9 cellular contexts compared by ENCODE assay signal in the genomic region with DNA sequence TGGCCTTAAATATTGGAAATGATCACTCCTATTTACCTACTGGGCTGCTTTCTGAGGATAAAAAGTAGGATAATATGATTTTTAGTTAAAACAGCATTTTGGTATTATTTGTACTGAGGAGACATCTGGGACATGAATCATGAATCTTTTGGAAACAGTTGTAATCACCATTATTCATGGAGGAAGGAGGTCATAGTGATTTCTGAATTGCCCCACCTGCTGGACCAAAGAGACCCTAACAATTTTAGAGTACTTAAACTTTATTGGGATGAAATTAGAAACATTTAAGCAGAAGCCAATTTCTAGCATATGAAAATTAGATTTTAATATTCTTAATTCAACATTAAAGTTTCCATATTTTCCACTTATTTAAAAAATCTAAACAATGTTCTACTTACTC.
A peak's percentile ranks its signal among the peaks of the same experiment; 100 is the strongest.
DNase-seq lines count a peak whose midpoint lies in the region; ATAC-seq and TF ChIP-seq lines count a peak whose summit lies in the region.
"Had no signal": no experiment of that assay in that cellular context is flagged by ENCODE, and none has a peak within 500 bp of the region (broad histone marks: within the 10 kb centered on the region; RNA-seq: fewer than 3 reads in every experiment).

No MANE protein-coding gene starts in this region.

- H3K23me2 ChIP-seq in H9 (ENCODE audit: insufficient read length, low read depth, low read length, poor library complexity, severe bottlenecking) = no peaks in the 10 kb centered on the region

- H3K27ac ChIP-seq in A673 (ENCODE audit: low read depth, low read length, poor library complexity, severe bottlenecking) = no peak overlapping the region
- no peak overlapping the region for H3K27ac ChIP-seq in H9 (ENCODE audit: insufficient read length, low read depth, low read length)

- no peak overlapping the region for H2BK5ac ChIP-seq in H9 (ENCODE audit: insufficient read length, low read length)

- no TSS peak for BruUV-seq in A673 (replicated peaks; lab: Mats Ljungman, UMichigan)

- H3K56ac ChIP-seq in H9 (ENCODE audit: insufficient read length, low read depth, low read length) = no peak overlapping the region

- no peak overlapping the region for H2BK12ac ChIP-seq in H9 (ENCODE audit: insufficient read length, low read depth, low read length)

- H3K27me3 Mint-ChIP-seq in H9 (ENCODE audit: low read depth) = no peaks in the 10 kb centered on the region
- no peaks in the 10 kb centered on the region for H3K27me3 Mint-ChIP-seq in activated naive CD8-positive, alpha-beta T cell treated with anti-CD3 and anti-CD28 coated beads, Interleukin-2, amount 50 U/mL, for 24 hours

- no peak overlapping the region for H3T11ph ChIP-seq in H9 (ENCODE audit: low read length)

- H2BK20ac ChIP-seq in H9 (ENCODE audit: low read depth, low read length, poor library complexity, severe bottlenecking) = no peak overlapping the region

- intact Hi-C loops in A673 (cut with micrococcal nuclease; ENCODE audit: unreplicated experiment) = loop anchor here (10.0 kb wide), 1 partner anchor 458 kb away; no protein-coding TSS in a partner anchor

- H3K4me1 Mint-ChIP-seq in H9 = no peaks in the 10 kb centered on the region
- no peaks in the 10 kb centered on the region for H3K4me1 Mint-ChIP-seq in activated naive CD8-positive, alpha-beta T cell treated with anti-CD3 and anti-CD28 coated beads, Interleukin-2, amount 50 U/mL, for 24 hours

- H4K91ac ChIP-seq in H9 (ENCODE audit: insufficient read length, low read depth, low read length) = no peak overlapping the region

- no peak overlapping the region for H3K4me2 ChIP-seq in H9 (ENCODE audit: insufficient read depth, insufficient read length, low read length)

- no peak overlapping the region for H3K4ac ChIP-seq in H9 (ENCODE audit: low read depth, low read length)

- H2AK5ac ChIP-seq in H9 (ENCODE audit: insufficient read length, low read length) = no peak overlapping the region

- no peak overlapping the region for H3K18ac ChIP-seq in H9 (ENCODE audit: insufficient read length, low read depth, low read length)

- H3K9ac ChIP-seq in H9 (ENCODE audit: extremely low read depth, insufficient read length, low read length) = no peak overlapping the region

- no peaks in the 10 kb centered on the region for H4K20me1 ChIP-seq in H9 (ENCODE audit: control insufficient read depth, insufficient read depth, insufficient read length)

- CTCF ChIA-PET in A673 (lab: Charles Lee) = no interaction called here

- H3K4me1 ChIP-seq in A673 (ENCODE audit: insufficient read depth, low read length, poor library complexity, severe bottlenecking) = no peaks in the 10 kb centered on the region
- no peaks in the 10 kb centered on the region for H3K4me1 ChIP-seq in H9 (ENCODE audit: insufficient read depth, low read length)

- H3K27me3 ChIP-seq in A673 (replicated peaks; ENCODE audit: insufficient read depth, low read depth, low read length, poor library complexity) (no peaks in the 10 kb centered on the region), H9 (ENCODE audit: insufficient read depth, low read length) (no peaks in the 10 kb centered on the region)

- no peak overlapping the region for H2BK120ac ChIP-seq in H9 (ENCODE audit: low read depth, low read length, poor library complexity, severe bottlenecking)

- no peak for ATAC-seq in GM21723 (IDR thresholded peaks at IDR 0.05; ENCODE audit: unreplicated experiment)
- ATAC-seq in activated naive CD8-positive, alpha-beta T cell treated with anti-CD3 and anti-CD28 coated beads, Interleukin-2, amount 50 U/mL, for 24 hours = no peak

- no peak overlapping the region for H3K4me3 Mint-ChIP-seq in H9
- H3K4me3 Mint-ChIP-seq in activated naive CD8-positive, alpha-beta T cell treated with anti-CD3 and anti-CD28 coated beads, Interleukin-2, amount 50 U/mL, for 24 hours = no peak overlapping the region

- TF ChIP-seq CTCF in A673 (conservative IDR thresholded peaks at IDR 0.05; ENCODE audit: low read depth, low read length) = peak; percentile 58
- TF ChIP-seq CTCF in H9 (conservative IDR thresholded peaks at IDR 0.05) = peak; percentile 64

- in situ Hi-C loops in SK-MEL-5 (cut with HindIII; ENCODE audit: low pct_unique_long_range_greater_than_20kb, low sequenced_read_pairs) = no loop called here

- H2BK15ac ChIP-seq in H9 (ENCODE audit: low read depth, low read length) = no peak overlapping the region

- H4K5ac ChIP-seq in H9 (ENCODE audit: insufficient read length, low read depth, low read length) = no peak overlapping the region

- no peaks in the 10 kb centered on the region for H3K36me3 ChIP-seq in A673 (ENCODE audit: insufficient read depth, low read length, poor library complexity, severe bottlenecking)

- H3K23ac ChIP-seq in H9 (ENCODE audit: insufficient read length, low read depth, low read length) = no peak overlapping the region

- H3K4me3 ChIP-seq in A673 (ENCODE audit: low read depth, low read length, poor library complexity, severe bottlenecking) = no peak overlapping the region

- no peak overlapping the region for H4K8ac ChIP-seq in H9 (replicated peaks; ENCODE audit: insufficient read length, low read depth, low read length)

- H3K79me1 ChIP-seq in H9 (ENCODE audit: insufficient read depth, low read depth, low read length, poor library complexity, severe bottlenecking) = no peaks in the 10 kb centered on the region

- H3K9me3 Mint-ChIP-seq in H9 = no peaks in the 10 kb centered on the region
- peaks cover 9% of the 10 kb centered on the region for H3K9me3 Mint-ChIP-seq in activated naive CD8-positive, alpha-beta T cell treated with anti-CD3 and anti-CD28 coated beads, Interleukin-2, amount 50 U/mL, for 24 hours

- POLR2A ChIA-PET in A673 (lab: Charles Lee; ENCODE audit: low non-redundant PET) = no interaction called here

- H3K79me2 ChIP-seq in H9 (ENCODE audit: insufficient read depth, low read length) = no peaks in the 10 kb centered on the region

- no peak overlapping the region for H2AFZ ChIP-seq in H9 (ENCODE audit: low read length)

- H3K9me3 ChIP-seq in A673 (ENCODE audit: low read depth, low read length, poor library complexity, severe bottlenecking) = no peaks in the 10 kb centered on the region
- H3K9me3 ChIP-seq in H9 (ENCODE audit: control insufficient read depth, low read depth, low read length) = no peaks in the 10 kb centered on the region

- H3K14ac ChIP-seq in H9 (ENCODE audit: insufficient read depth, low read length) = no peak overlapping the region

- no peak overlapping the region for H3K27ac Mint-ChIP-seq in H9
- no peak overlapping the region for H3K27ac Mint-ChIP-seq in activated naive CD8-positive, alpha-beta T cell treated with anti-CD3 and anti-CD28 coated beads, Interleukin-2, amount 50 U/mL, for 24 hours

- DNase-seq in A673 (ENCODE audit: low spot score) (peak; percentile 51), H9 (no peak), SK-MEL-5 (ENCODE audit: low read depth, low spot score) (peak; percentile 53), glomerular endothelial cell (ENCODE audit: extremely low read depth, low read depth, low spot score) (peak; percentile 22), NOMO-1 (lab: John Stamatoyannopoulos, UW; ENCODE audit: unreplicated experiment in 2 of 2) (no peak), LoVo (ENCODE audit: low spot score) (no peak)
- no peak for DNase-seq in activated naive CD8-positive, alpha-beta T cell treated with anti-CD3 and anti-CD28 coated beads, Interleukin-2, amount 50 U/mL, for 24 hours
- DNase-seq: GF-D8 had no signal

- peaks cover 0 to 14% (median 0%) of the 10 kb centered on the region in 3 experiments; a peak in 3 of 7 replicates for H3K36me3 Mint-ChIP-seq in H9 (ENCODE audit: insufficient read depth in 1 of 3, low read depth in 3 of 3)
- peaks cover 42% of the 10 kb centered on the region for H3K36me3 Mint-ChIP-seq in activated naive CD8-positive, alpha-beta T cell treated with anti-CD3 and anti-CD28 coated beads, Interleukin-2, amount 50 U/mL, for 24 hours (ENCODE audit: low read depth)

Comparison
In these comparisons a context has a peak if more than half of its experiments do, and no peak if none do; other contexts are left out.
1. DNase-seq: peak in A673 (single experiment), SK-MEL-5 (single experiment) and glomerular endothelial cell (single experiment); none in H9 (single experiment), NOMO-1 (0 of 2), activated naive CD8-positive, alpha-beta T cell treated with anti-CD3 and anti-CD28 coated beads, Interleukin-2, amount 50 U/mL, for 24 hours (single experiment) and LoVo (single experiment).